ENCODE assay signal across 9 cellular contexts in genomic region chr6:45710304-45710821, GRCh38.
DNase-seq lines count a peak whose midpoint lies in the region; ATAC-seq and TF ChIP-seq lines count a peak whose summit lies in the region.
"Had no signal": no experiment of that assay in that cellular context is flagged by ENCODE, and none has a peak within 500 bp of the region (broad histone marks: within the 10 kb centered on the region; RNA-seq: fewer than 3 reads in every experiment).

No MANE protein-coding gene starts in this region.

- peak overlapping the region; percentile 48 for H3K4me3 Mint-ChIP-seq in activated T-cell treated with anti-CD3 and anti-CD28 coated beads, Interleukin-2, amount 50 U/mL, for 4 hours
- no peak overlapping the region for H3K4me3 Mint-ChIP-seq in immature natural killer cell

- H3K4me1 ChIP-seq in skeletal muscle satellite cell (ENCODE audit: control insufficient read depth, insufficient read depth, low read length) (peaks cover 39% of the 10 kb centered on the region), esophagus squamous epithelium (peaks cover 0 to 10% (median 7%) of the 10 kb centered on the region in 3 donors)

- DNase-seq in ELF-1 (ENCODE audit: low read depth, low spot score), result peak; percentile 21
- DNase-seq in HL-60 (ENCODE audit: low read depth in 1 of 2, low spot score in 1 of 2), result peak; percentile 60 to 84
- DNase-seq in activated T-cell treated with anti-CD3 and anti-CD28 coated beads, Interleukin-2, amount 50 U/mL, for 4 hours, result peak; percentile 27
- DNase-seq in esophagus squamous epithelium (lab: John Stamatoyannopoulos, UW), result no peak
- DNase-seq in LoVo (ENCODE audit: low spot score), result no peak
- no peak for DNase-seq in immature natural killer cell

- TF ChIP-seq POLR2A in esophagus squamous epithelium (IDR thresholded peaks at IDR 0.05), result no peak

- peak overlapping the region; percentile 58 for H3K27ac ChIP-seq in HL-60 (replicated peaks)
- H3K27ac ChIP-seq in esophagus squamous epithelium, result no peak overlapping the region
- H3K27ac ChIP-seq: thoracic aorta had no signal

- H3K9me3 ChIP-seq in skeletal muscle satellite cell (replicated peaks; ENCODE audit: low read length), result no peaks in the 10 kb centered on the region
- H3K9me3 ChIP-seq in esophagus squamous epithelium, result no peaks in the 10 kb centered on the region
- H3K9me3 ChIP-seq: thoracic aorta had no signal

- intact Hi-C loops in esophagus squamous epithelium (cut with DNase I), result loop anchor here (10.0 kb wide), 2 partner anchors 286 to 1056 kb away; no protein-coding TSS in a partner anchor

- WGBS in esophagus squamous epithelium, 2 donors, result 57% methylated on average over 5 of the region's 5 CpGs

- TF ChIP-seq CTCF in HL-60 (IDR thresholded peaks at IDR 0.05; ENCODE audit: insufficient read depth, low read length) (no peak), esophagus squamous epithelium (IDR thresholded peaks at IDR 0.05) (no peak)

- H3K27me3 ChIP-seq in HL-60 (ENCODE audit: insufficient read depth, poor library complexity, severe bottlenecking) (no peaks in the 10 kb centered on the region), skeletal muscle satellite cell (ENCODE audit: control insufficient read depth, insufficient read depth, low read length) (no peaks in the 10 kb centered on the region), esophagus squamous epithelium (no peaks in the 10 kb centered on the region)

- H3K4me1 Mint-ChIP-seq in activated T-cell treated with anti-CD3 and anti-CD28 coated beads, Interleukin-2, amount 50 U/mL, for 4 hours (ENCODE audit: low read depth), result peaks cover 20% of the 10 kb centered on the region
- H3K4me1 Mint-ChIP-seq in immature natural killer cell, result peaks cover 0 to 14% of the 10 kb centered on the region in 2 donors

- H3K27me3 Mint-ChIP-seq in activated T-cell treated with anti-CD3 and anti-CD28 coated beads, Interleukin-2, amount 50 U/mL, for 4 hours (ENCODE audit: low read depth), result no peaks in the 10 kb centered on the region
- H3K27me3 Mint-ChIP-seq in immature natural killer cell (ENCODE audit: low read depth in 3 of 3), result peaks cover 0 to 6% (median 3%) of the 10 kb centered on the region in 3 donors

- H3K36me3 ChIP-seq in skeletal muscle satellite cell (ENCODE audit: insufficient read depth, low read length), result no peaks in the 10 kb centered on the region
- H3K36me3 ChIP-seq in esophagus squamous epithelium, result no peaks in the 10 kb centered on the region
- H3K36me3 ChIP-seq: thoracic aorta had no signal

- H3K4me2 ChIP-seq in skeletal muscle satellite cell (ENCODE audit: low read length), result peak overlapping the region; percentile 6

- H3K9me3 Mint-ChIP-seq in activated T-cell treated with anti-CD3 and anti-CD28 coated beads, Interleukin-2, amount 50 U/mL, for 4 hours, result no peaks in the 10 kb centered on the region
- H3K9me3 Mint-ChIP-seq in immature natural killer cell, result no peaks in the 10 kb centered on the region

- H3K27ac Mint-ChIP-seq in immature natural killer cell, result no peak overlapping the region

- no peaks in the 10 kb centered on the region for H3K36me3 Mint-ChIP-seq in activated T-cell treated with anti-CD3 and anti-CD28 coated beads, Interleukin-2, amount 50 U/mL, for 4 hours (ENCODE audit: insufficient read depth)
- no peaks in the 10 kb centered on the region for H3K36me3 Mint-ChIP-seq in immature natural killer cell

- H3K4me3 ChIP-seq in HL-60 (replicated peaks; ENCODE audit: insufficient read depth, low read length) (no peak overlapping the region), skeletal muscle satellite cell (ENCODE audit: low read length) (no peak overlapping the region), esophagus squamous epithelium (no peak overlapping the region)
- H3K4me3 ChIP-seq: thoracic aorta had no signal

- peak overlapping the region; percentile 16 for H3K9ac ChIP-seq in skeletal muscle satellite cell (ENCODE audit: low read depth, low read length)

- ATAC-seq in GM21447 (IDR thresholded peaks at IDR 0.05; ENCODE audit: unreplicated experiment), result peak; percentile 70
- ATAC-seq in activated T-cell treated with anti-CD3 and anti-CD28 coated beads, Interleukin-2, amount 50 U/mL, for 4 hours, result peak; percentile 77 to 80

Comparison
In these comparisons a context has a peak if more than half of its experiments do, and no peak if none do; other contexts are left out.
1. DNase-seq: peak in ELF-1 (single experiment), HL-60 (2 of 2) and activated T-cell treated with anti-CD3 and anti-CD28 coated beads, Interleukin-2, amount 50 U/mL, for 4 hours (single experiment); none in esophagus squamous epithelium (single experiment), LoVo (single experiment) and immature natural killer cell (0 of 3).